In the genomic region with DNA sequence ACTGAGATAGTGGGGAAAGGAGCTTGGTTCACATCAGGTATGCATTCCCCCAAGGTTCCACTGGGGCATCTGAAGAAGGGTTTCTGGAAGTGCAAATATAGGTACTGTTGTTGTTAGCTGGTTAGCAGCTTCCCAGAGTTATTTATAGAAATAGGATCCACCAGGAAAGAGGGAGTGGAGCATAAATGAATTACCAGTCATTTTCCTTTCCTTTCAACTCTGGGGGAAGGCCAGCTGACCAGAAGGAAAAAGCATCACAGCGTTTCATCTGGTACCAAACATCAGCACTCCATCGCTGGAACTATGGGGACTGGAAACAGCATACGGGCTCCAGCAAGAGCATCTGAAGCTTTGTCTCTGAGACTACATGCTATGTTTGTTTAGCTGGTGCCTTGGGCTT, we compare ENCODE assay signal across 22 cellular contexts.
DNase-seq lines count a peak whose midpoint lies in the region; TF ChIP-seq lines count a peak whose summit lies in the region.
"Had no signal": no experiment of that assay in that cellular context is flagged by ENCODE, and none has a peak within 500 bp of the region (broad histone marks: within the 10 kb centered on the region; RNA-seq: fewer than 3 reads in every experiment).

No MANE protein-coding gene starts in this region.

- H3K27me3 Mint-ChIP-seq in osteocyte (ENCODE audit: unreplicated experiment): no peaks in the 10 kb centered on the region

- no peaks in the 10 kb centered on the region for H3K36me3 Mint-ChIP-seq in osteocyte (ENCODE audit: unreplicated experiment)
- H3K36me3 Mint-ChIP-seq: CD14-positive monocyte had no signal

- TF ChIP-seq CTCF in fibroblast of the aortic adventitia (IDR thresholded peaks at IDR 0.05; ENCODE audit: insufficient read depth, low read length): no peak
- no peak for TF ChIP-seq CTCF in osteocyte (IDR thresholded peaks at IDR 0.05)

- H3K4me1 Mint-ChIP-seq in osteocyte (ENCODE audit: unreplicated experiment): peaks cover 44% of the 10 kb centered on the region
- H3K4me1 Mint-ChIP-seq: B cell, CD14-positive monocyte had no signal

- no peak overlapping the region for H3K4me3 Mint-ChIP-seq in osteocyte (ENCODE audit: unreplicated experiment)
- H3K4me3 Mint-ChIP-seq: B cell had no signal

- DNase-seq in NCI-H82 (lab: John Stamatoyannopoulos, UW): peak; percentile 21
- DNase-seq in NCI-H82 treated with DMSO at 0.1 percent for 48 hours (lab: John Stamatoyannopoulos, UW; ENCODE audit: unreplicated experiment): no peak
- DNase-seq in RPMI7951 (ENCODE audit: low read depth): peak; percentile 42
- peak; percentile 18 for DNase-seq in fibroblast of the aortic adventitia (ENCODE audit: low read depth)
- DNase-seq in osteocyte (ENCODE audit: extremely low spot score, unreplicated experiment): no peak
- DNase-seq in AG08395 (ENCODE audit: low spot score): no peak
- no peak for DNase-seq in NCI-H748 (lab: John Stamatoyannopoulos, UW; ENCODE audit: unreplicated experiment)
- no peak for DNase-seq in NCI-H1436 treated with DMSO at 0.1 percent for 48 hours (lab: John Stamatoyannopoulos, UW)
- DNase-seq: DMS53, EL, GF-D8, KG1, NCI-H1105, NCI-H1694 treated with DMSO at 0.1 percent for 48 hours, NCI-H2081 treated with DMSO at 0.1 percent for 48 hours, NCI-H2227 treated with DMSO at 0.1 percent for 48 hours, NCI-H510A, NCI-H774, SHP77 had no signal

- peak overlapping the region; percentile 52 for H3K27ac Mint-ChIP-seq in osteocyte (ENCODE audit: unreplicated experiment)
- H3K27ac Mint-ChIP-seq: B cell had no signal

- H3K4me3 ChIP-seq in fibroblast of the aortic adventitia (ENCODE audit: low read depth, low read length): no peak overlapping the region
- H3K4me3 ChIP-seq: SK-N-MC had no signal

- no peaks in the 10 kb centered on the region for H3K9me3 Mint-ChIP-seq in osteocyte (ENCODE audit: unreplicated experiment)

Comparison
In these comparisons a context has a peak if more than half of its experiments do, and no peak if none do; other contexts are left out.
1. DNase-seq: peak in NCI-H82 (single experiment), RPMI7951 (single experiment) and fibroblast of the aortic adventitia (single experiment); none in NCI-H82 treated with DMSO at 0.1 percent for 48 hours (single experiment), osteocyte (single experiment), AG08395 (single experiment), NCI-H748 (single experiment) and NCI-H1436 treated with DMSO at 0.1 percent for 48 hours (single experiment).